In the genomic region with DNA sequence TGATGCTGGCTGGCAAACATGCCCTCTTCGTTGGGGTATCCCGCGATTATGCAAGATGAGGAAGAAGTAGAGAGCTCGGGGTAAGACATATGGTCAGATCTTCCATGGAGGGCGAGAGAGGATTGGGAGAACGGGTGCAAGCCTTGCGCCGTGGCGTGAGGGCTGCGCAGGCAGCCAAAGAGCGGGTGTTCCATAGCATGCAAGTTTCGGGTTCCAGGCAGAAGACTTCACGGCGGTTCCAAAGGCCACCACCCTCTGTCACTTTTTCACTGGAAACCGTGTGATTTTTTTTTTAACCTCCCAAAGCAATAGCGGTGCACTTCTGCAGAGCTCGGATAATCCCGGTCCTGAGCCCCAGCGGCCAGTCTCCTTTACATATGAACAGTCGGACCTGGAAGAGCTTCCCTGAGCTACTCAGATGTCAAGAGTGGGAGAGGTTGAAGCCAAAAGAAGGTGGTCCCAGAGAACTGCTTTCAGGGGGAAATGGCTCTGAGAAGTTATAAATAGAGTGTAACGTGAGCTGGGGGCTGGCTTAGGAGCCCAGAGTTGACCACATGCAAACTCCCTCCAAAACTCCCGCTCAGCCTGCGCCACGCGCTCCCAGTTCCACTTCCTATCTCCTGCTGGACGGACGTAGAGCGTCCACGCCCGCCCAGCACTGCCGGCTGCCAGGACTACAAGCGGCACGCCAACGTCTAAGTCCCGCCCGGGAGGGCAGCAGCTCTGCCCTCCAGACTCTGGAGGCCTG, we compare ENCODE assay signal across 1 cellular context.
TF ChIP-seq lines count a peak whose summit lies in the region.

Gene MEOX2, minus strand, starts transcription at position 475 of the 748 bp plus-strand sequence. Its CDS starts 281 bp downstream, at position 194.

TF ChIP-seq in H1, 55 proteins besides CTCF, POLR2A, EP300 and RAD21 (continued from another document):
- TF ChIP-seq RNF2 (IDR thresholded peaks at IDR 0.05; ENCODE audit: borderline replicate concordance, low read depth, low read length, missing control alignments, poor library complexity, severe bottlenecking) = peak; percentile 55
- TF ChIP-seq CREB1 (IDR thresholded peaks at IDR 0.05) = no peak
- no peak for TF ChIP-seq HDAC2 (IDR thresholded peaks at IDR 0.05; ENCODE audit: borderline replicate concordance in 1 of 2, low read depth in 2 of 2, low read length in 2 of 2)
- TF ChIP-seq CEBPB (IDR thresholded peaks at IDR 0.05; ENCODE audit: low read depth, low read length) = no peak
- no peak for TF ChIP-seq JUND (IDR thresholded peaks at IDR 0.05; ENCODE audit: low read length)
- no peak for TF ChIP-seq KDM5A (IDR thresholded peaks at IDR 0.05; ENCODE audit: low read length)
- no peak for TF ChIP-seq SP2 (IDR thresholded peaks at IDR 0.05; ENCODE audit: low read length)
- no peak for TF ChIP-seq SIX5 (IDR thresholded peaks at IDR 0.05; ENCODE audit: low read depth, low read length)
- TF ChIP-seq ASH2L (IDR thresholded peaks at IDR 0.05; ENCODE audit: low read length) = peak; percentile 17
- TF ChIP-seq, protein P1, sequence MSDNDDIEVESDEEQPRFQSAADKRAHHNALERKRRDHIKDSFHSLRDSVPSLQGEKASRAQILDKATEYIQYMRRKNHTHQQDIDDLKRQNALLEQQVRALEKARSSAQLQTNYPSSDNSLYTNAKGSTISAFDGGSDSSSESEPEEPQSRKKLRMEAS (IDR thresholded peaks at IDR 0.05) = peak; percentile 93
- TF ChIP-seq ATF2 (IDR thresholded peaks at IDR 0.05; ENCODE audit: low read length) = no peak
- TF ChIP-seq EZH2 (IDR thresholded peaks at IDR 0.05; ENCODE audit: low read depth, low read length, severe bottlenecking) = peak; percentile 65
- peak; percentile 99 for TF ChIP-seq E2F6 (IDR thresholded peaks at IDR 0.05)
- TF ChIP-seq TAF1 (IDR thresholded peaks at IDR 0.05; ENCODE audit: low read depth, low read length) = no peak
- peak; percentile 39 for TF ChIP-seq KDM4A (IDR thresholded peaks at IDR 0.05; ENCODE audit: low read depth, low read length, severe bottlenecking)
- no peak for TF ChIP-seq TBP (IDR thresholded peaks at IDR 0.05; ENCODE audit: low read depth, low read length)
- no peak for TF ChIP-seq NRF1 (IDR thresholded peaks at IDR 0.05; ENCODE audit: low read depth, low read length)
- TF ChIP-seq BACH1 (IDR thresholded peaks at IDR 0.05; ENCODE audit: low read length) = no peak
- TF ChIP-seq SIRT6 (IDR thresholded peaks at IDR 0.05; ENCODE audit: low read length) = no peak
- no peak for TF ChIP-seq CHD1 (IDR thresholded peaks at IDR 0.05; ENCODE audit: low read depth, low read length)
